24 cellular contexts compared by ENCODE assay signal in genomic region chr15:83842281-83842680, GRCh38.
DNase-seq lines count a peak whose midpoint lies in the region; ATAC-seq, FAIRE-seq and TF ChIP-seq lines count a peak whose summit lies in the region.
"Had no signal": no experiment of that assay in that cellular context is flagged by ENCODE, and none has a peak within 500 bp of the region (broad histone marks: within the 10 kb centered on the region; RNA-seq: fewer than 3 reads in every experiment).

No MANE protein-coding gene starts in this region.

- intact Hi-C loops in transverse colon (cut with DNase I; ENCODE audit: low total_unique reads) = no loop called here

- H2BK20ac ChIP-seq in H9 (ENCODE audit: low read depth, low read length, poor library complexity, severe bottlenecking) (no peak overlapping the region), H1 (ENCODE audit: low read length) (no peak overlapping the region)

- H2BK120ac ChIP-seq in H9 (ENCODE audit: low read depth, low read length, poor library complexity, severe bottlenecking) (no peak overlapping the region), H1 (replicated peaks; ENCODE audit: low read depth, low read length) (no peak overlapping the region), mesendoderm (ENCODE audit: low read depth, low read length) (no peak overlapping the region)

- H3K4ac ChIP-seq in H9 (ENCODE audit: low read depth, low read length) (no peak overlapping the region), H1 (replicated peaks; ENCODE audit: insufficient read length, low read depth, low read length) (no peak overlapping the region), mesendoderm (ENCODE audit: low read depth, low read length) (no peak overlapping the region)

- H3K9me3 ChIP-seq in H9 (ENCODE audit: control insufficient read depth, low read depth, low read length) (no peaks in the 10 kb centered on the region), H1 (ENCODE audit: insufficient read depth in 2 of 2, low read depth in 1 of 2, low read length in 1 of 2) (no peaks in the 10 kb centered on the region), transverse colon (no peaks in the 10 kb centered on the region)
- H3K9me3 ChIP-seq: A549, Caco-2, SJSA1 had no signal

- 0 out of 4 replicates have a peak, but pooled peaks cover 0 to 2% of the 10 kb centered on the region in 2 experiments for H3K4me1 Mint-ChIP-seq in H9
- H3K4me1 Mint-ChIP-seq: CD4-positive, alpha-beta memory T cell had no signal

- H3K18ac ChIP-seq in H9 (ENCODE audit: insufficient read length, low read depth, low read length) = no peak overlapping the region
- no peak overlapping the region for H3K18ac ChIP-seq in H1 (ENCODE audit: extremely low read depth, low read length)
- no peak overlapping the region for H3K18ac ChIP-seq in mesendoderm (ENCODE audit: low read length)

- ATAC-seq in HG02852 (IDR thresholded peaks at IDR 0.05; ENCODE audit: unreplicated experiment) = no peak
- ATAC-seq in HG03378 (IDR thresholded peaks at IDR 0.05; ENCODE audit: unreplicated experiment) = no peak
- ATAC-seq: A549 had no signal

- DNase-seq in H9 (peak; percentile 34), H1 (ENCODE audit: low read depth in 1 of 2, low spot score in 2 of 2) (no peak), mesendoderm (peak; percentile 12), transverse colon (no peak)
- DNase-seq in stimulated activated CD4-positive, alpha-beta T cell treated with anti-CD3 and anti-CD28 coated beads, Interleukin-1b, Interleukin-23, amount 100 ng/mL, for 48 hours = no peak
- DNase-seq: Caco-2; CD4-positive, alpha-beta memory T cell; GOT3; KBM-7; MV-4-11; NCI-H1105; NCI-H1436 treated with DMSO at 0.1 percent for 48 hours; NCI-H187 treated with DMSO at 0.1 percent for 48 hours; NCI-H2107; NCI-H524 treated with DMSO at 0.1 percent for 48 hours; NCI-H774; Right ventricle myocardium superior; RPMI8226 had no signal

- H3K4me2 ChIP-seq in H9 (ENCODE audit: insufficient read depth, insufficient read length, low read length) = no peak overlapping the region
- peak overlapping the region in 1 of 2 experiments; percentile 40; a peak in 1 of 4 replicates for H3K4me2 ChIP-seq in H1 (ENCODE audit: insufficient read depth in 1 of 2, low read depth in 2 of 2, low read length in 2 of 2)
- H3K4me2 ChIP-seq in mesendoderm (ENCODE audit: low read length) = no peak overlapping the region
- H3K4me2 ChIP-seq: A549 had no signal

- no CpG with 5 or more reads among the region's 6 CpGs for WGBS in H9 (ENCODE audit: extremely low coverage, insufficient read length, low lambda C conversion rate)
- 52% methylated on average over 6 of the region's 6 CpGs; no CpG with 5 or more reads in 1 of the 2 experiments for WGBS in H1 (ENCODE audit: extremely low coverage in 1 of 2, insufficient coverage in 1 of 2, insufficient read length in 1 of 2, insufficient replicate concordance in 2 of 2, low coverage in 1 of 2, low lambda C conversion rate in 2 of 2, missing lambda C conversion rate in 1 of 2), 2 experiments
- no CpG with 5 or more reads among the region's 6 CpGs for WGBS in mesendoderm (ENCODE audit: extremely low coverage, insufficient coverage, low lambda C conversion rate)
- WGBS in transverse colon (ENCODE audit: low coverage in 1 of 2), 2 donors = 55 to 86% methylated on average over 4 to 6 of the region's 6 CpGs

- no peak overlapping the region for H3K23ac ChIP-seq in H9 (ENCODE audit: insufficient read length, low read depth, low read length)
- no peak overlapping the region for H3K23ac ChIP-seq in H1 (ENCODE audit: insufficient read length)
- H3K23ac ChIP-seq in mesendoderm (ENCODE audit: low read length) = no peak overlapping the region

- no peak for FAIRE-seq in H1 (lab: Jason Lieb, UNC)
- FAIRE-seq: A549, G401.6, HTR-8/SVneo had no signal

- CTCF ChIA-PET in H1 (lab: Charles Lee; ENCODE audit: partially characterized antibody) = interaction anchor here (0.6 to 2.8 kb wide), 14 partner anchors 10 to 462 kb away, joined by 3 to 15 read pairs (median 4); no protein-coding TSS in a partner anchor

- no peaks in the 10 kb centered on the region for H3K4me1 ChIP-seq in H9 (ENCODE audit: insufficient read depth, low read length)
- no peaks in the 10 kb centered on the region for H3K4me1 ChIP-seq in H1 (replicated peaks in 1 of 4; ENCODE audit: control insufficient read depth in 3 of 4, insufficient read depth in 4 of 4, low read length in 3 of 4)
- H3K4me1 ChIP-seq in mesendoderm (ENCODE audit: control insufficient read depth, low read depth, low read length) = no peaks in the 10 kb centered on the region
- H3K4me1 ChIP-seq in transverse colon = peaks cover 0 to 18% (median 2%) of the 10 kb centered on the region in 4 donors
- H3K4me1 ChIP-seq: A549, Caco-2, SJSA1 had no signal

- H3K27me3 ChIP-seq in H9 (ENCODE audit: insufficient read depth, low read length) = no peaks in the 10 kb centered on the region
- no peaks in the 10 kb centered on the region for H3K27me3 ChIP-seq in H1 (replicated peaks in 1 of 4; ENCODE audit: control insufficient read depth in 3 of 4, extremely low read depth in 1 of 4, insufficient read depth in 3 of 4, low read length in 3 of 4)
- no peaks in the 10 kb centered on the region for H3K27me3 ChIP-seq in mesendoderm (ENCODE audit: insufficient read depth, low read length, poor library complexity)
- no peaks in the 10 kb centered on the region for H3K27me3 ChIP-seq in transverse colon
- H3K27me3 ChIP-seq: SJSA1 had no signal

- H4K5ac ChIP-seq in H9 (ENCODE audit: insufficient read length, low read depth, low read length) (no peak overlapping the region), H1 (ENCODE audit: insufficient read length, low read depth, low read length) (no peak overlapping the region), mesendoderm (ENCODE audit: low read length) (no peak overlapping the region)

- H3K79me1 ChIP-seq in H9 (ENCODE audit: insufficient read depth, low read depth, low read length, poor library complexity, severe bottlenecking) (no peaks in the 10 kb centered on the region), H1 (ENCODE audit: low read depth, low read length) (no peaks in the 10 kb centered on the region), mesendoderm (ENCODE audit: low read length) (no peaks in the 10 kb centered on the region)

- no peak for TF ChIP-seq POLR2A in H1 (IDR thresholded peaks at IDR 0.05; ENCODE audit: control extremely low read depth in 1 of 2, low read depth in 2 of 2, low read length in 2 of 2)
- TF ChIP-seq POLR2A in transverse colon (IDR thresholded peaks at IDR 0.05) = no peak

- H2AFZ ChIP-seq in H9 (ENCODE audit: low read length) (no peak overlapping the region), H1 (ENCODE audit: low read length) (0 out of 2 replicates have a peak overlapping the region, but pooled peaks have one; percentile 54)

- H2BK15ac ChIP-seq in H9 (ENCODE audit: low read depth, low read length) = no peak overlapping the region
- no peak overlapping the region for H2BK15ac ChIP-seq in H1 (ENCODE audit: low read length)
- no peak overlapping the region for H2BK15ac ChIP-seq in mesendoderm (replicated peaks; ENCODE audit: low read depth)

- no peak overlapping the region for H4K8ac ChIP-seq in H9 (replicated peaks; ENCODE audit: insufficient read length, low read depth, low read length)
- H4K8ac ChIP-seq in H1 (ENCODE audit: extremely low read depth, insufficient read depth, low read length) = no peak overlapping the region
- no peak overlapping the region for H4K8ac ChIP-seq in mesendoderm (ENCODE audit: low read depth, low read length)

- H3T11ph ChIP-seq in H9 (ENCODE audit: low read length) = no peak overlapping the region

- H3K9me3 Mint-ChIP-seq in H9 = no peaks in the 10 kb centered on the region
- H3K9me3 Mint-ChIP-seq: CD4-positive, alpha-beta memory T cell had no signal

- H4K91ac ChIP-seq in H9 (ENCODE audit: insufficient read length, low read depth, low read length) = no peak overlapping the region
- H4K91ac ChIP-seq in H1 (replicated peaks; ENCODE audit: insufficient read length, low read length) = no peak overlapping the region

- TF ChIP-seq CTCF in H9 (conservative IDR thresholded peaks at IDR 0.05) (peak; percentile 43), H1 (IDR thresholded peaks at IDR 0.05; ENCODE audit: control extremely low read depth in 1 of 3, insufficient read depth in 1 of 3, low read depth in 1 of 3, low read length in 3 of 3) (peak; percentile 15 to 46 (median 42); a peak in 3 of 4 replicates), transverse colon (IDR thresholded peaks at IDR 0.05) (no peak)

- POLR2A ChIA-PET in H1 (lab: Charles Lee; ENCODE audit: partially characterized antibody) = no interaction called here

- H3K36me3 Mint-ChIP-seq in H9 (ENCODE audit: insufficient read depth in 1 of 3, low read depth in 3 of 3) = no peaks in the 10 kb centered on the region
- H3K36me3 Mint-ChIP-seq: CD4-positive, alpha-beta memory T cell had no signal

- in situ Hi-C loops in transverse colon (cut with MboI; ENCODE audit: low pct_ligation_motif_present in 1 of 4, low pct_unique_long_range_greater_than_20kb in 1 of 4, low sequenced_read_pairs in 3 of 4) = no loop called here

- peak in 1 of 2 experiments; percentile 42; a peak in 3 of 4 replicates for TF ChIP-seq RAD21 in H1 (IDR thresholded peaks at IDR 0.05 in 1 of 2, conservative IDR thresholded peaks at IDR 0.05 in 1 of 2; ENCODE audit: low read depth in 2 of 2, low read length in 2 of 2)

- H4K20me1 ChIP-seq in H9 (ENCODE audit: control insufficient read depth, insufficient read depth, insufficient read length) (no peaks in the 10 kb centered on the region), H1 (replicated peaks in 1 of 2; ENCODE audit: control insufficient read depth in 1 of 2, insufficient read depth in 2 of 2, low read length in 2 of 2) (no peaks in the 10 kb centered on the region)

- TF ChIP-seq EP300 in H1 (IDR thresholded peaks at IDR 0.05; ENCODE audit: borderline replicate concordance in 1 of 2, low read depth in 2 of 2, low read length in 2 of 2) (no peak), transverse colon (IDR thresholded peaks at IDR 0.05; ENCODE audit: low read depth) (no peak)

- H2BK12ac ChIP-seq in H9 (ENCODE audit: insufficient read length, low read depth, low read length) (no peak overlapping the region), H1 (ENCODE audit: low read depth, low read length) (no peak overlapping the region)

- H3K36me3 ChIP-seq in H1 (ENCODE audit: control insufficient read depth in 2 of 4, insufficient read depth in 4 of 4, low read length in 3 of 4) (no peaks in the 10 kb centered on the region), mesendoderm (ENCODE audit: control insufficient read depth, insufficient read depth, low read length) (no peaks in the 10 kb centered on the region), transverse colon (no peaks in the 10 kb centered on the region)
- H3K36me3 ChIP-seq: SJSA1 had no signal

- H3K56ac ChIP-seq in H9 (ENCODE audit: insufficient read length, low read depth, low read length) (no peak overlapping the region), H1 (replicated peaks; ENCODE audit: insufficient read length, low read depth, low read length) (no peak overlapping the region), mesendoderm (ENCODE audit: low read length) (no peak overlapping the region)

- H3K4me3 ChIP-seq in H1 (ENCODE audit: extremely low read depth in 1 of 4, insufficient read depth in 2 of 4, low read depth in 3 of 4, low read length in 4 of 4) (no peak overlapping the region), mesendoderm (ENCODE audit: low read length) (no peak overlapping the region), transverse colon (no peak overlapping the region)
- H3K4me3 ChIP-seq: A549, SJSA1 had no signal

- H2AK5ac ChIP-seq in H9 (ENCODE audit: insufficient read length, low read length) = no peak overlapping the region
- H2AK5ac ChIP-seq in H1 (ENCODE audit: low read depth, low read length) = no peak overlapping the region
- H2AK5ac ChIP-seq in mesendoderm (ENCODE audit: low read length) = no peak overlapping the region

- no peaks in the 10 kb centered on the region for H3K23me2 ChIP-seq in H9 (ENCODE audit: insufficient read length, low read depth, low read length, poor library complexity, severe bottlenecking)
- peaks cover 2% of the 10 kb centered on the region; the same call in 1 of the 2 replicates for H3K23me2 ChIP-seq in H1 (ENCODE audit: low read depth, low read length)

- H3K27ac ChIP-seq in H9 (ENCODE audit: insufficient read length, low read depth, low read length) (no peak overlapping the region), H1 (ENCODE audit: low read depth, low read length) (no peak overlapping the region), mesendoderm (ENCODE audit: low read depth, low read length) (no peak overlapping the region), transverse colon (peak overlapping the region in 3 of 4 donors; percentile 3 to 55 (median 11))
- H3K27ac ChIP-seq: A549, SJSA1 had no signal

- H3K14ac ChIP-seq in H9 (ENCODE audit: insufficient read depth, low read length) = no peak overlapping the region
- no peak overlapping the region for H3K14ac ChIP-seq in H1 (ENCODE audit: insufficient read length)

- H3K27me3 Mint-ChIP-seq in H9 (ENCODE audit: low read depth) = no peaks in the 10 kb centered on the region; the same call in 1 of the 2 replicates

- no peak overlapping the region for H3K4me3 Mint-ChIP-seq in H9
- H3K4me3 Mint-ChIP-seq: CD4-positive, alpha-beta memory T cell had no signal

- H2BK5ac ChIP-seq in H9 (ENCODE audit: insufficient read length, low read length) (no peak overlapping the region), H1 (ENCODE audit: low read depth, low read length) (no peak overlapping the region), mesendoderm (ENCODE audit: low read length) (no peak overlapping the region)

- H3K9ac ChIP-seq in H9 (ENCODE audit: extremely low read depth, insufficient read length, low read length) (no peak overlapping the region), H1 (replicated peaks in 1 of 4; ENCODE audit: extremely low read depth in 1 of 4, low read depth in 3 of 4, low read length in 3 of 4) (no peak overlapping the region), mesendoderm (ENCODE audit: low read length) (no peak overlapping the region)

- no peak overlapping the region for H3K27ac Mint-ChIP-seq in H9
- H3K27ac Mint-ChIP-seq: CD4-positive, alpha-beta memory T cell had no signal

- 0 out of 2 replicates have a peak, but pooled peaks cover 2% of the 10 kb centered on the region for H3K79me2 ChIP-seq in H9 (ENCODE audit: insufficient read depth, low read length)
- H3K79me2 ChIP-seq in H1 (ENCODE audit: control insufficient read depth in 1 of 2, insufficient read depth in 2 of 2, low read length in 2 of 2) = no peaks in the 10 kb centered on the region
- H3K79me2 ChIP-seq in mesendoderm (ENCODE audit: control insufficient read depth, insufficient read depth, low read length) = no peaks in the 10 kb centered on the region

Comparison
In these comparisons a context has a peak if more than half of its experiments do, and no peak if none do; other contexts are left out.
1. DNase-seq: peak in H9 (single experiment) and mesendoderm (single experiment); none in H1 (0 of 2), transverse colon (single experiment) and stimulated activated CD4-positive, alpha-beta T cell treated with anti-CD3 and anti-CD28 coated beads, Interleukin-1b, Interleukin-23, amount 100 ng/mL, for 48 hours (single experiment).
2. H3K27ac ChIP-seq: peak in transverse colon (3 of 4); none in H9 (single experiment), H1 (single experiment) and mesendoderm (single experiment).
3. CTCF ChIP-seq: peak in H9 (single experiment) and H1 (3 of 3); none in transverse colon (0 of 5).